ENCODE assay signal across 8 cellular contexts in genomic region chr1:53485478-53486394, GRCh38. TPM values are rescaled to one million over a fixed set of nuclear protein-coding genes. Genes with fewer than 3 reads are reported as not detected.
DNase-seq lines count a peak whose midpoint lies in the region; ATAC-seq and TF ChIP-seq lines count a peak whose summit lies in the region.

No MANE protein-coding gene starts in this region.

- peak; percentile 79 to 81 for ATAC-seq in right cardiac atrium
- ATAC-seq in GM18511 (IDR thresholded peaks at IDR 0.05; ENCODE audit: unreplicated experiment): no peak
- ATAC-seq in HG03439 (IDR thresholded peaks at IDR 0.05; ENCODE audit: unreplicated experiment): no peak

- no peak overlapping the region for H3K4me3 ChIP-seq in GM06990 (replicated peaks; ENCODE audit: low read depth, low read length)
- H3K4me3 ChIP-seq in right cardiac atrium (ENCODE audit: low read length): no peak overlapping the region
- no peak overlapping the region for H3K4me3 ChIP-seq in skeletal muscle cell (ENCODE audit: low read depth, low read length)

- no peaks in the 10 kb centered on the region for H3K4me1 ChIP-seq in right cardiac atrium (ENCODE audit: control insufficient read depth, insufficient read depth, low read length)

- peak; percentile 89 for TF ChIP-seq CTCF in GM06990 (IDR thresholded peaks at IDR 0.05; ENCODE audit: insufficient read depth, low read length, poor library complexity, severe bottlenecking)

- H3K36me3 ChIP-seq in GM06990 (ENCODE audit: control insufficient read depth, insufficient read depth, low read length): no peaks in the 10 kb centered on the region

- WGBS in right cardiac atrium: 23% methylated on average over 27 of the region's 27 CpGs

- intact Hi-C loops in right cardiac atrium (cut with DNase I): loop anchor here (2.0 to 10.0 kb wide), 5 partner anchors 109 to 272 kb away; no protein-coding TSS in a partner anchor

- no peak overlapping the region for H3K27ac ChIP-seq in right cardiac atrium (ENCODE audit: low read length)

- no peaks in the 10 kb centered on the region for H3K9me3 ChIP-seq in right cardiac atrium (ENCODE audit: control insufficient read depth, low read length)

- H3K27me3 ChIP-seq in GM06990 (replicated peaks; ENCODE audit: control insufficient read depth, insufficient read depth, low read length) (no peaks in the 10 kb centered on the region; the same call in 1 of the 2 replicates), right cardiac atrium (ENCODE audit: control insufficient read depth, insufficient read depth) (no peaks in the 10 kb centered on the region)

- DNase-seq in GM06990 (ENCODE audit: extremely low read depth, insufficient read length): peak; percentile 44
- DNase-seq in NCI-H1417 treated with DMSO at 0.1 percent for 48 hours (lab: John Stamatoyannopoulos, UW): peak; percentile 53
- peak; percentile 66 for DNase-seq in SW480 (ENCODE audit: low spot score)
- DNase-seq in amniotic epithelial cell (ENCODE audit: low read depth): peak; percentile 63
- peak; percentile 81 to 95 (median 92) for DNase-seq in right cardiac atrium
- DNase-seq in skeletal muscle cell (ENCODE audit: low read depth): peak; percentile 28

RNA-seq across cellular contexts. Expression of gene DMRTB1, which starts 26.5 kb away (rescaled TPM):
- total RNA-seq in right cardiac atrium: not detected
- polyA plus RNA-seq in right cardiac atrium: not detected

Comparison
In these comparisons a context has a peak if more than half of its experiments do, and no peak if none do; other contexts are left out.
1. DNase-seq: peak in every context shown above with its lines; median percentile 92 in right cardiac atrium; 66 in SW480; 63 in amniotic epithelial cell; 53 in NCI-H1417 treated with DMSO at 0.1 percent for 48 hours; 44 in GM06990; 28 in skeletal muscle cell.
2. ATAC-seq: peak in right cardiac atrium (2 of 2); none in GM18511 (single experiment) and HG03439 (single experiment).